16 cellular contexts compared by ENCODE assay signal in the genomic region with DNA sequence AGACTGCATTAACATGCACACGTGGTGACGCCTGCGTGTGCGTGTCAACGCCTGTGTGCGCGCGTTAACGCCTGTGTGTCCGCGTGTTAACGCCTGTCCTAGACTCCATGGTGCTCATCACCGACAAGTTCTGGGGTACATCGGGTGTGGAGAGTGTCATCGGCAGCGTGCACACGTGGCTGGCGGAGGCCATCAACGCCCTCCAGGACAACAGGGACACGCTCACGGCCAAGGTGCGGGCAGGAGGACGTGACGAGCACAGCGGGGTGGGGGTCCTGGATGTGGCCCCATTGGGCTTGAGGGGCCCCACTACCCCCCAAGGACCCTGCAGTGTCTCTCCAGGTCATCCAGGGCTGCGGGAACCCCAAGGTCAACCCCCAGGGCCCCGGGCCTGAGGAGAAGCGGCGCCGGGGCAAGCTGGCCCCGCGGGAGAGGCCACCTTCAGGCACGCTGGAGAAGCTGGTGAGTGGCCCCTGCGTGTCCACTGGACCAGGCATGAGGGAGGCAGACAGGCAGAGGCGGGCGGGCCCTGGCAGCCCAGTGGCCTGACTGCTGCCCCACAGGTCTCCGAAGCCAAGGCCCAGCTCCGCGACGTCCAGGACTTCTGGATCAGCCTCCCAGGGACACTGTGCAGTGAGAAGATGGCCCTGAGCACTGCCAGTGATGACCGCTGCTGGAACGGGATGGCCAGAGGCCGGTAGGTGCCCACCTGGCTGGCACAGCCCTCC. TPM values are rescaled to one million over a fixed set of nuclear protein-coding genes. Genes with fewer than 3 reads are reported as not detected.
DNase-seq lines count a peak whose midpoint lies in the region; ATAC-seq and TF ChIP-seq lines count a peak whose summit lies in the region.
"Had no signal": no experiment of that assay in that cellular context is flagged by ENCODE, and none has a peak within 500 bp of the region (broad histone marks: within the 10 kb centered on the region; RNA-seq: fewer than 3 reads in every experiment).

No MANE protein-coding gene starts in this region.

- H3K4me3 ChIP-seq in upper lobe of right lung: no peak overlapping the region
- H3K4me3 ChIP-seq: skin epidermis had no signal

- no peak for ATAC-seq in upper lobe of right lung
- ATAC-seq: activated CD8-positive, alpha-beta T cell treated with anti-CD3 and anti-CD28 coated beads for 36 hours had no signal

- no peaks in the 10 kb centered on the region for H3K9me3 Mint-ChIP-seq in chondrocyte (ENCODE audit: low read depth)
- H3K9me3 Mint-ChIP-seq: activated CD8-positive, alpha-beta T cell treated with anti-CD3 and anti-CD28 coated beads for 36 hours had no signal

- no peaks in the 10 kb centered on the region for H3K36me3 ChIP-seq in upper lobe of right lung

- H3K4me1 ChIP-seq in upper lobe of right lung: no peaks in the 10 kb centered on the region

- no peak overlapping the region for H3K27ac Mint-ChIP-seq in chondrocyte (ENCODE audit: unreplicated experiment)
- H3K27ac Mint-ChIP-seq: activated CD8-positive, alpha-beta T cell treated with anti-CD3 and anti-CD28 coated beads for 36 hours; activated naive CD8-positive, alpha-beta T cell; naive B cell had no signal

- no peaks in the 10 kb centered on the region for H3K27me3 Mint-ChIP-seq in chondrocyte (ENCODE audit: low read depth)
- H3K27me3 Mint-ChIP-seq: activated CD8-positive, alpha-beta T cell treated with anti-CD3 and anti-CD28 coated beads for 36 hours; activated naive CD8-positive, alpha-beta T cell; naive B cell had no signal

- TF ChIP-seq CTCF in chondrocyte (IDR thresholded peaks at IDR 0.05): no peak
- no peak for TF ChIP-seq CTCF in upper lobe of right lung (IDR thresholded peaks at IDR 0.05)

- peak; percentile 1 for DNase-seq in activated naive CD4-positive, alpha-beta T cell treated with Interleukin-2 at 50 U/mL for 16 hours
- DNase-seq in activated naive CD4-positive, alpha-beta T cell (lab: John Stamatoyannopoulos, UW): no peak
- DNase-seq in chondrocyte (ENCODE audit: low spot score) (peak; percentile 87), mesenteric fat pad (ENCODE audit: low spot score) (peak; percentile 82), ureter (ENCODE audit: low spot score) (peak; percentile 38), NCI-H510A treated with DMSO at 0.1 percent for 48 hours (lab: John Stamatoyannopoulos, UW) (no peak), SK-N-DZ (ENCODE audit: low spot score) (no peak), upper lobe of right lung (no peak)
- DNase-seq: activated CD8-positive, alpha-beta T cell treated with anti-CD3 and anti-CD28 coated beads for 36 hours; naive B cell; NCI-H146; NCI-H524 treated with DMSO at 0.1 percent for 48 hours had no signal

- H3K36me3 Mint-ChIP-seq in chondrocyte (ENCODE audit: low read depth): peaks cover 17% of the 10 kb centered on the region
- H3K36me3 Mint-ChIP-seq: activated naive CD8-positive, alpha-beta T cell had no signal

- H3K27ac ChIP-seq in upper lobe of right lung: no peak overlapping the region
- H3K27ac ChIP-seq: epithelial cell of prostate, KMS-11, skin epidermis had no signal

- no peaks in the 10 kb centered on the region for H3K27me3 ChIP-seq in upper lobe of right lung

- H3K4me3 Mint-ChIP-seq in chondrocyte (ENCODE audit: unreplicated experiment): no peak overlapping the region
- H3K4me3 Mint-ChIP-seq: activated CD8-positive, alpha-beta T cell treated with anti-CD3 and anti-CD28 coated beads for 36 hours; activated naive CD8-positive, alpha-beta T cell; naive B cell had no signal

- peaks cover 2% of the 10 kb centered on the region for H3K4me1 Mint-ChIP-seq in chondrocyte (ENCODE audit: low read depth)

- intact Hi-C loops in upper lobe of right lung (cut with DNase I): no loop called here

- H3K9me3 ChIP-seq in upper lobe of right lung: no peaks in the 10 kb centered on the region

RNA-seq across cellular contexts. Expression of a gene that starts 29.2 kb away (rescaled TPM):
- total RNA-seq in chondrocyte: 261 to 354 TPM (median 264 TPM) in 3 replicates
- 82.5 TPM for total RNA-seq in mesenteric fat pad
- total RNA-seq in ureter: 88.1 TPM
- polyA plus RNA-seq in SK-N-DZ (2014; cell fraction: cytosol; rRNA removed): 32.6 and 50.2 TPM in 2 replicates
- polyA plus RNA-seq in SK-N-DZ (2014; cell fraction: nucleus; rRNA removed): 75.2 and 80.4 TPM in 2 replicates
- 24.8 TPM for total RNA-seq in upper lobe of right lung

Comparison
In these comparisons a context has a peak if more than half of its experiments do, and no peak if none do; other contexts are left out.
1. DNase-seq: peak in activated naive CD4-positive, alpha-beta T cell treated with Interleukin-2 at 50 U/mL for 16 hours (single experiment), chondrocyte (single experiment), mesenteric fat pad (single experiment) and ureter (single experiment); none in activated naive CD4-positive, alpha-beta T cell (0 of 4), NCI-H510A treated with DMSO at 0.1 percent for 48 hours (single experiment), SK-N-DZ (single experiment) and upper lobe of right lung (single experiment).